In the genomic region with DNA sequence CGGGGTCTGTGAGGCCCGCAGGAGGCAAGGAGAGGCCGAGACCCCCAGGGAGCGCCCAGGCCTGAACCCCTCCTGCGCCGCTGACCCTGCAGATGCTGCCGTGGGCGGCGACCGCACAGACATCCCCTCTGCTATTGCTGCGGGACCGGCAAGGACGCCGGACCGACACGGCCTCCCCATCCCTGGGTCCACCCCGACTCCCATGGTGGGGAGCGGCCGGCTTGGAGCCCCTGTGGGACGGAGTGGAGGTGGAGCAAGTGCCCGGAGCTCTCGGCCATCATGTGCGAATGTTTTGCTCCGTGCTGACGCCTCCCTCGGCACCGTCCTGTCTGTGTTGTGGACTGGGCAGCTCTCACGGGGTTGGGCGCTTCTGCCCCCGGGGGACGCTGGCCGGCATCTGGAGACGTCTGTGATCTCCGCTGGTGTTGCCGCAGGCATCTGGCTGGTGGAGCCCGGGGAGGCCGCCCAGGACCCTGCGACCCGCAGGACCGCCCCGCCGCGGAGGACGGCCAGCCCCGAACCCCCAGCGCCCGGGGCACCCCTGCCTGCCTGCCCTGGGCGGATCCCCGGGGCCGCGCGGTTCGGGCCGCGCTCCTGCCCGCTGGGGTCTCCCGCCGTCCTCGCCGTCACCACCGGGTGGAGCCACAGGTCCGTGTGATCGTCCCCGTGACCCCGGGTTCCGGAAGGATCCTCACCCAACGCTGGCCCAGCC, we compare ENCODE assay signal across 7 cellular contexts. TPM values are rescaled to one million over a fixed set of nuclear protein-coding genes. Genes with fewer than 3 reads are reported as not detected.
DNase-seq lines count a peak whose midpoint lies in the region; ATAC-seq, FAIRE-seq and TF ChIP-seq lines count a peak whose summit lies in the region.

No MANE protein-coding gene starts in this region.

- no peak for FAIRE-seq in GM12878 (lab: Jason Lieb, UNC)

- H3K27ac ChIP-seq in GM23338 (ENCODE audit: low read depth) (no peak overlapping the region), GM12878 (ENCODE audit: control insufficient read depth, insufficient read depth) (no peak overlapping the region)

- in situ Hi-C loops in GM12878 (cut with MboI): no loop called here

- TF ChIP-seq RAD21 in GM12878 (IDR thresholded peaks at IDR 0.05; ENCODE audit: insufficient read depth, low read depth, low read length): peak; percentile 63

- POLR2A ChIA-PET in GM12878 (lab: Charles Lee): no interaction called here

- TF ChIP-seq EP300 in GM12878 (IDR thresholded peaks at IDR 0.05; ENCODE audit: borderline replicate concordance in 1 of 2, control insufficient read depth in 1 of 2, low read depth in 2 of 2, low read length in 2 of 2): no peak

- H4K20me1 ChIP-seq in GM23338 (replicated peaks; ENCODE audit: insufficient read depth) (peaks cover 3% of the 10 kb centered on the region; the same call in 1 of the 2 replicates), GM12878 (ENCODE audit: control insufficient read depth, insufficient read depth) (no peaks in the 10 kb centered on the region)

- intact Hi-C loops in GM12878 (cut with micrococcal nuclease; ENCODE audit: unreplicated experiment): no loop called here

- RAD21 ChIA-PET in GM12878 (lab: Charles Lee; ENCODE audit: unreplicated experiment): no interaction called here

- CTCF ChIA-PET in GM12878 (lab: Yijun Ruan, JAX): no interaction called here

- SMC1A ChIA-PET in GM12878 (lab: Charles Lee; ENCODE audit: uncharacterized antibody, unreplicated experiment): no interaction called here

- H3K36me3 ChIP-seq in GM23338 (ENCODE audit: insufficient read depth) (no peaks in the 10 kb centered on the region), GM12878 (ENCODE audit: control insufficient read depth in 2 of 2, insufficient read depth in 2 of 2, low read length in 1 of 2) (no peaks in the 10 kb centered on the region)

- no peak overlapping the region for H3K9ac ChIP-seq in GM12878 (ENCODE audit: control insufficient read depth, insufficient read depth, low read length)

- TF ChIP-seq POLR2A in GM12878 (IDR thresholded peaks at IDR 0.05; ENCODE audit: low read depth, low read length): no peak

- H3K27me3 ChIP-seq in GM23338 (ENCODE audit: insufficient read depth) (no peaks in the 10 kb centered on the region; the same call in 1 of the 2 replicates), GM12878 (replicated peaks in 1 of 2; ENCODE audit: control insufficient read depth in 2 of 2, insufficient read depth in 2 of 2, low read length in 1 of 2) (no peaks in the 10 kb centered on the region; a peak in 1 of 4 replicates)

- H3K4me3 Mint-ChIP-seq in GM23338 (peak overlapping the region; percentile 59), T-helper 17 cell (no peak overlapping the region)

- H3K9me3 ChIP-seq in T-helper 17 cell (ENCODE audit: control insufficient read depth, low read length, poor library complexity, severe bottlenecking) (no peaks in the 10 kb centered on the region), GM12878 (replicated peaks; ENCODE audit: control insufficient read depth, insufficient read depth, low read length) (no peaks in the 10 kb centered on the region; the same call in 2 of the 3 replicates)

- H3K36me3 Mint-ChIP-seq in GM23338 (ENCODE audit: low read depth) (no peaks in the 10 kb centered on the region), T-helper 17 cell (ENCODE audit: low read depth) (peaks cover 2% of the 10 kb centered on the region)

- H3K4me1 ChIP-seq in GM23338 (ENCODE audit: insufficient read depth) (no peaks in the 10 kb centered on the region), GM12878 (ENCODE audit: control insufficient read depth, insufficient read depth, low read length) (no peaks in the 10 kb centered on the region; the same call in 1 of the 2 replicates)

- peaks cover 6% of the 10 kb centered on the region for H3K4me1 Mint-ChIP-seq in GM23338
- peaks cover 6% of the 10 kb centered on the region for H3K4me1 Mint-ChIP-seq in T-helper 17 cell

- H3K27me3 Mint-ChIP-seq in GM23338 (ENCODE audit: insufficient read depth, low read depth, poor library complexity) (peaks cover 18% of the 10 kb centered on the region), T-helper 17 cell (peaks cover 20% of the 10 kb centered on the region)

- peak; percentile 64 to 90 for TF ChIP-seq CTCF in GM23338 (conservative IDR thresholded peaks at IDR 0.05; ENCODE audit: low read depth in 2 of 2)
- TF ChIP-seq CTCF in GM12878 (IDR thresholded peaks at IDR 0.05 in 2 of 3, conservative IDR thresholded peaks at IDR 0.05 in 1 of 3; ENCODE audit: control insufficient read depth in 2 of 3, extremely low read depth in 1 of 3, insufficient read depth in 1 of 3, low read depth in 3 of 3, low read length in 3 of 3): peak; percentile 44 to 49 (median 48); a peak in 5 of 6 replicates

- peaks cover 8% of the 10 kb centered on the region; the same call in 1 of the 2 replicates for H3F3A ChIP-seq in GM23338 (replicated peaks; ENCODE audit: low read depth)

- peaks cover 2% of the 10 kb centered on the region; the same call in 2 of the 3 replicates for H3K9me3 Mint-ChIP-seq in GM23338

- BruUV-seq in GM12878 (replicated peaks; lab: Mats Ljungman, UMichigan): no TSS peak

- H3K4me2 ChIP-seq in GM23338: peak overlapping the region; percentile 84
- no peak overlapping the region for H3K4me2 ChIP-seq in GM12878 (ENCODE audit: control insufficient read depth, insufficient read depth)

- H3K27ac Mint-ChIP-seq in GM23338 (no peak overlapping the region), T-helper 17 cell (no peak overlapping the region)

- 24% methylated on average over 58 of the region's 67 CpGs for WGBS in GM12878 (ENCODE audit: insufficient coverage, insufficient replicate concordance, low lambda C conversion rate, missing lambda C conversion rate)

- no peaks in the 10 kb centered on the region for H3K9me2 ChIP-seq in GM23338 (ENCODE audit: insufficient read depth)

- peak; percentile 94 for ATAC-seq in GM23338
- ATAC-seq in T-helper 17 cell: peak; percentile 81
- ATAC-seq in GM12878: peak; percentile 70
- ATAC-seq in GM19455 (IDR thresholded peaks at IDR 0.05; ENCODE audit: unreplicated experiment): no peak

- H3K4me3 ChIP-seq in GM23338 (peak overlapping the region; percentile 66), GM12878 (no peak overlapping the region)

- H3K79me2 ChIP-seq in GM23338 (replicated peaks; ENCODE audit: insufficient read depth) (peaks cover 4% of the 10 kb centered on the region; the same call in 1 of the 2 replicates), GM12878 (ENCODE audit: control insufficient read depth, insufficient read depth, low read length) (no peaks in the 10 kb centered on the region)

- H2AFZ ChIP-seq in GM23338 (peak overlapping the region; percentile 97), GM12878 (ENCODE audit: control insufficient read depth, low read depth, low read length) (no peak overlapping the region)

- DNase-seq in GM23338 (ENCODE audit: low spot score) (peak; percentile 87), T-helper 17 cell (peak in 1 of 3 donors; percentile 32), GM12878 (ENCODE audit: low read depth, low spot score) (no peak), islet precursor cell (peak; percentile 75), NCI-H1105 treated with DMSO at 0.1 percent for 48 hours (lab: John Stamatoyannopoulos, UW) (no peak)
- peak; percentile 21 to 63 for DNase-seq in stimulated activated CD4-positive, alpha-beta T cell treated with anti-CD3 and anti-CD28 coated beads, Interleukin-4, amount 100 ng/mL, for 4 hours

RNA-seq across cellular contexts. Expression of gene GNG13, which starts 12.8 kb away (rescaled TPM):
- total RNA-seq in GM23338 (2014; rRNA removed; shearing (Covaris generic)): not detected in 2 replicates
- polyA plus RNA-seq in GM23338 (2016; fragmentation: Nextera tagmentation; extraction: Ambion mirVana): 0.29 and 0.30 TPM in 2 replicates
- not detected for total RNA-seq in T-helper 17 cell
- not detected in 2 replicates for total RNA-seq in GM12878 (2013; cell fraction: nucleolus; rRNA removed)
- total RNA-seq in GM12878 (2014; rRNA removed): not detected in 2 replicates
- not detected in 2 replicates for total RNA-seq in GM12878 (2014; rRNA removed; fragmentation: Illumina TruSeq; extraction: Trizol)
- total RNA-seq in GM12878 (2021): not detected in 2 replicates
- polyA plus RNA-seq in GM12878 (2011; ENCODE audit: low read depth): 0.33 TPM
- polyA plus RNA-seq in GM12878 (2011; rRNA removed): not detected in 2 replicates
- polyA plus RNA-seq in GM12878 (2011; cell fraction: cytosol; rRNA removed): not detected in 2 replicates
- polyA plus RNA-seq in GM12878 (2011; cell fraction: nucleus; rRNA removed): not detected in 2 replicates
- polyA plus RNA-seq in GM12878 (2012): 0.88 TPM in 1 of 2 replicates, not detected in the other
- polyA plus RNA-seq in GM12878 (2014; fragmentation: Illumina TruSeq; extraction: Trizol): not detected in 2 replicates
- polyA plus RNA-seq in GM12878 (2014; fragmentation: Nextera tagmentation; extraction: Ambion mirVana): not detected
- polyA plus RNA-seq in GM12878 (2014; rRNA removed): not detected in 2 replicates
- not detected for polyA plus RNA-seq in GM12878 (2016; fragmentation: Nextera tagmentation; extraction: Ambion mirVana)
- not detected in 2 replicates for polyA minus RNA-seq in GM12878 (2011; rRNA and poly(A)+ RNA removed)
- polyA minus RNA-seq in GM12878 (2011; cell fraction: cytosol; rRNA and poly(A)+ RNA removed): not detected in 2 replicates
- polyA minus RNA-seq in GM12878 (2011; cell fraction: nucleus; rRNA and poly(A)+ RNA removed): not detected in 2 replicates

RNA-seq across cellular contexts. Expression of gene CHTF18, which starts 24.9 kb away (rescaled TPM):
- 108 and 129 TPM in 2 replicates for total RNA-seq in GM23338 (2014; rRNA removed; shearing (Covaris generic))
- 61.3 and 69.2 TPM in 2 replicates for polyA plus RNA-seq in GM23338 (2016; fragmentation: Nextera tagmentation; extraction: Ambion mirVana)
- total RNA-seq in T-helper 17 cell: 10 to 100 TPM; 21.1 to 22.4 TPM
- total RNA-seq in GM12878 (2013; cell fraction: nucleolus; rRNA removed): 40.0 and 49.3 TPM in 2 replicates
- 25.6 and 30.0 TPM in 2 replicates for total RNA-seq in GM12878 (2014; rRNA removed)
- 6.4 and 8.8 TPM in 2 replicates for total RNA-seq in GM12878 (2014; rRNA removed; fragmentation: Illumina TruSeq; extraction: Trizol)
- total RNA-seq in GM12878 (2021): 76.0 and 87.8 TPM in 2 replicates
- 7.8 TPM for polyA plus RNA-seq in GM12878 (2011; ENCODE audit: low read depth)
- 4.3 and 7.2 TPM in 2 replicates for polyA plus RNA-seq in GM12878 (2011; rRNA removed)
- polyA plus RNA-seq in GM12878 (2011; cell fraction: cytosol; rRNA removed): 15.4 and 27.1 TPM in 2 replicates
- 280 and 396 TPM in 2 replicates for polyA plus RNA-seq in GM12878 (2011; cell fraction: nucleus; rRNA removed)
- 24.4 and 30.7 TPM in 2 replicates for polyA plus RNA-seq in GM12878 (2012)
- polyA plus RNA-seq in GM12878 (2014; fragmentation: Illumina TruSeq; extraction: Trizol): 0.33 and 1.7 TPM in 2 replicates
- polyA plus RNA-seq in GM12878 (2014; fragmentation: Nextera tagmentation; extraction: Ambion mirVana): 1 to 10 TPM; 1.6 to 6.2 TPM
- polyA plus RNA-seq in GM12878 (2014; rRNA removed): 44.1 and 51.1 TPM in 2 replicates
- polyA plus RNA-seq in GM12878 (2016; fragmentation: Nextera tagmentation; extraction: Ambion mirVana): 10 to 100 TPM; 48.3 to 62.6 TPM
- polyA minus RNA-seq in GM12878 (2011; rRNA and poly(A)+ RNA removed): 5.6 and 12.4 TPM in 2 replicates
- 8.0 and 11.6 TPM in 2 replicates for polyA minus RNA-seq in GM12878 (2011; cell fraction: cytosol; rRNA and poly(A)+ RNA removed)
- polyA minus RNA-seq in GM12878 (2011; cell fraction: nucleus; rRNA and poly(A)+ RNA removed): 28.0 and 44.2 TPM in 2 replicates

RNA-seq across cellular contexts. Expression of gene RPUSD1, which starts 25.2 kb away (rescaled TPM):
- total RNA-seq in GM23338 (2014; rRNA removed; shearing (Covaris generic)): 41.9 and 79.5 TPM in 2 replicates
- polyA plus RNA-seq in GM23338 (2016; fragmentation: Nextera tagmentation; extraction: Ambion mirVana) (19.1 and 20.7 TPM in 2 replicates), GM12878 (2011; rRNA removed) (3.4 and 9.4 TPM in 2 replicates), GM12878 (2014; fragmentation: Illumina TruSeq; extraction: Trizol) (0.36 and 4.0 TPM in 2 replicates), GM12878 (2014; fragmentation: Nextera tagmentation; extraction: Ambion mirVana) (1 to 10 TPM in 1 of 2 experiments, under 1 TPM in 1; 0.55 to 1.2 TPM), GM12878 (2014; rRNA removed) (49.9 and 67.3 TPM in 2 replicates), GM12878 (2016; fragmentation: Nextera tagmentation; extraction: Ambion mirVana) (10 to 100 TPM; 32.4 to 43.1 TPM)
- total RNA-seq in T-helper 17 cell (10 to 100 TPM; 14.9 to 17.1 TPM), GM12878 (2014; rRNA removed) (40.9 and 48.3 TPM in 2 replicates), GM12878 (2014; rRNA removed; fragmentation: Illumina TruSeq; extraction: Trizol) (7.3 and 9.7 TPM in 2 replicates), GM12878 (2021) (47.4 and 49.7 TPM in 2 replicates)
- total RNA-seq in GM12878 (2013; cell fraction: nucleolus; rRNA removed): 17.3 and 24.3 TPM in 2 replicates
- 5.8 TPM for polyA plus RNA-seq in GM12878 (2011; ENCODE audit: low read depth)
- 22.4 and 31.5 TPM in 2 replicates for polyA plus RNA-seq in GM12878 (2011; cell fraction: cytosol; rRNA removed)
- polyA plus RNA-seq in GM12878 (2011; cell fraction: nucleus; rRNA removed): 62.1 and 77.9 TPM in 2 replicates
- 16.2 and 19.5 TPM in 2 replicates for polyA plus RNA-seq in GM12878 (2012)
- polyA minus RNA-seq in GM12878 (2011; rRNA and poly(A)+ RNA removed): 6.1 and 17.2 TPM in 2 replicates
- 8.7 and 15.1 TPM in 2 replicates for polyA minus RNA-seq in GM12878 (2011; cell fraction: cytosol; rRNA and poly(A)+ RNA removed)
- polyA minus RNA-seq in GM12878 (2011; cell fraction: nucleus; rRNA and poly(A)+ RNA removed): 27.2 and 44.4 TPM in 2 replicates

RNA-seq across cellular contexts. Expression of gene MSLN, which starts 52.8 kb away (rescaled TPM):
- 0.10 TPM in 1 of 2 replicates, not detected in the other for total RNA-seq in GM23338 (2014; rRNA removed; shearing (Covaris generic))
- polyA plus RNA-seq in GM23338 (2016; fragmentation: Nextera tagmentation; extraction: Ambion mirVana) (not detected in 2 replicates), GM12878 (2011; rRNA removed) (0.08 TPM in 1 of 2 replicates, not detected in the other), GM12878 (2014; fragmentation: Illumina TruSeq; extraction: Trizol) (not detected in 2 replicates), GM12878 (2014; fragmentation: Nextera tagmentation; extraction: Ambion mirVana) (not detected), GM12878 (2014; rRNA removed) (not detected in 2 replicates), GM12878 (2016; fragmentation: Nextera tagmentation; extraction: Ambion mirVana) (not detected)
- total RNA-seq in T-helper 17 cell (not detected), GM12878 (2014; rRNA removed) (not detected in 2 replicates), GM12878 (2014; rRNA removed; fragmentation: Illumina TruSeq; extraction: Trizol) (not detected in 2 replicates), GM12878 (2021) (not detected in 2 replicates)
- total RNA-seq in GM12878 (2013; cell fraction: nucleolus; rRNA removed): 0.69 and 1.6 TPM in 2 replicates
- polyA plus RNA-seq in GM12878 (2011; ENCODE audit: low read depth): not detected
- 0.03 TPM in 1 of 2 replicates, not detected in the other for polyA plus RNA-seq in GM12878 (2011; cell fraction: cytosol; rRNA removed)
- 0.20 and 0.40 TPM in 2 replicates for polyA plus RNA-seq in GM12878 (2011; cell fraction: nucleus; rRNA removed)
- 0.18 TPM in 1 of 2 replicates, not detected in the other for polyA plus RNA-seq in GM12878 (2012)
- not detected in 2 replicates for polyA minus RNA-seq in GM12878 (2011; rRNA and poly(A)+ RNA removed)
- 2.7 and 2.9 TPM in 2 replicates for polyA minus RNA-seq in GM12878 (2011; cell fraction: cytosol; rRNA and poly(A)+ RNA removed)
- 0.12 and 0.29 TPM in 2 replicates for polyA minus RNA-seq in GM12878 (2011; cell fraction: nucleus; rRNA and poly(A)+ RNA removed)

Comparison
In these comparisons a context has a peak if more than half of its experiments do, and no peak if none do; other contexts are left out.
1. DNase-seq: peak in GM23338 (single experiment), islet precursor cell (single experiment) and stimulated activated CD4-positive, alpha-beta T cell treated with anti-CD3 and anti-CD28 coated beads, Interleukin-4, amount 100 ng/mL, for 4 hours (2 of 2); none in GM12878 (single experiment) and NCI-H1105 treated with DMSO at 0.1 percent for 48 hours (single experiment).